26 cellular contexts compared by ENCODE assay signal in genomic region chrX:122546269-122546668, GRCh38.
"Had no signal": no experiment of that assay in that cellular context is flagged by ENCODE, and none has a peak within 500 bp of the region (broad histone marks: within the 10 kb centered on the region; RNA-seq: fewer than 3 reads in every experiment).

No MANE protein-coding gene starts in this region.

- H3K27ac ChIP-seq: adrenal gland, ascending aorta, brain microvascular endothelial cell, foreskin keratinocyte, gastrocnemius medialis had no signal

- H3K4me1 ChIP-seq: adrenal gland, ascending aorta, foreskin keratinocyte, gastrocnemius medialis had no signal

- H3K9me3 ChIP-seq: adrenal gland, ascending aorta, gastrocnemius medialis had no signal

- FAIRE-seq: endometrium, endothelial cell of umbilical vein had no signal

- H3K27me3 ChIP-seq: adrenal gland, ascending aorta, brain microvascular endothelial cell, foreskin keratinocyte, gastrocnemius medialis had no signal

- H3K4me3 ChIP-seq: adrenal gland, ascending aorta, gastrocnemius medialis had no signal

- H3K36me3 ChIP-seq: adrenal gland, ascending aorta, brain microvascular endothelial cell, gastrocnemius medialis had no signal

- DNase-seq: activated CD4-positive, alpha-beta memory T cell treated with anti-CD3 and anti-CD28 coated beads for 36 hours; activated CD4-positive, alpha-beta T cell treated with anti-CD3 and anti-CD28 coated beads for 36 hours; activated CD4-positive, alpha-beta T cell treated with anti-CD3 and anti-CD28 coated beads, Interleukin-2, amount 10 ng/mL, durations not matched to agents 24 days and 14 days; activated CD4-positive, CD25-positive, alpha-beta regulatory T cell; activated CD4-positive, CD25-positive, alpha-beta regulatory T cell treated with anti-CD3 and anti-CD28 coated beads, Interleukin-2, amount 50 U/mL, for 72 hours; activated CD8-positive, alpha-beta memory T cell treated with anti-CD3 and anti-CD28 coated beads, Interleukin-2, amount 10 ng/mL, durations not matched to agents 7 days and 5 days; activated CD8-positive, alpha-beta memory T cell treated with anti-CD3 and anti-CD28 coated beads, Interleukin-2, amount 50 U/mL, for 4 hours; activated CD8-positive, alpha-beta T cell treated with anti-CD3 and anti-CD28 coated beads, Interleukin-2, amount 10 ng/mL, durations not matched to agents 7 days and 5 days; activated effector memory CD4-positive, alpha-beta T cell treated with anti-CD3 and anti-CD28 coated beads, Interleukin-2, amount 50 U/mL, for 16 hours; activated naive CD4-positive, alpha-beta T cell treated with anti-CD3 and anti-CD28 coated beads for 36 hours; activated naive CD8-positive, alpha-beta T cell treated with anti-CD3 and anti-CD28 coated beads for 36 hours; activated naive CD8-positive, alpha-beta T cell treated with anti-CD3 and anti-CD28 coated beads, Interleukin-2, amount 50 U/mL, for 24 hours; activated T-cell treated with anti-CD3 and anti-CD28 coated beads, Interleukin-2, amount 50 U/mL, for 1 hour; activated T-cell treated with anti-CD3 and anti-CD28 coated beads, Interleukin-2, amount 50 U/mL, for 48 hours; adrenal gland; brain microvascular endothelial cell; caudate nucleus; effector CD8-positive, alpha-beta T cell; foreskin keratinocyte; gastrocnemius medialis; glutamatergic neuron; T-helper 2 cell had no signal

- ATAC-seq: activated CD4-positive, alpha-beta T cell treated with anti-CD3 and anti-CD28 coated beads for 36 hours; activated CD8-positive, alpha-beta memory T cell treated with anti-CD3 and anti-CD28 coated beads, Interleukin-2, amount 10 ng/mL, durations not matched to agents 7 days and 5 days; activated CD8-positive, alpha-beta T cell treated with anti-CD3 and anti-CD28 coated beads, Interleukin-2, amount 10 ng/mL, durations not matched to agents 7 days and 5 days; activated naive CD8-positive, alpha-beta T cell treated with anti-CD3 and anti-CD28 coated beads, Interleukin-2, amount 50 U/mL, for 24 hours; esophagus mucosa; foreskin keratinocyte; gastrocnemius medialis had no signal
